ENCODE assay signal across 13 cellular contexts in the genomic region with DNA sequence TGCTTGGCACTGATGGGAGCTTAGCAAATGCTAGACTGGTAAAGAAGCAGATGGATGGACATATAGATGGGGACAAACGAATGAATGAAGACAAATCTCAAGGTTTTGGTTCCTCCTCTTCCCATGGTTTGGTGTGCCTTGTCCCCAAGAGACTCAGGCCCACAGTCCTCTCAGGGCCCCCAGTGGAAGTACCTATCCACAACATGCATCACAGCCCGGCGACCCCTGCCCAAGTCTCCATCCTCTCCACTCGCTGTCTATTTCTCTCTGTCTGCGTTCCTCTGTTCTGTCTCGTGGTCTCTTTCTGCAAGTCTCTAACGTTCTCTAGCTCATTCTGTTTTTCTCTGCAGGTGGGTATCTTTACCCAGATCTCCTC.
A peak's percentile ranks its signal among the peaks of the same experiment; 100 is the strongest.
DNase-seq lines count a peak whose midpoint lies in the region; ATAC-seq lines count a peak whose summit lies in the region.
"Had no signal": no experiment of that assay in that cellular context is flagged by ENCODE, and none has a peak within 500 bp of the region (broad histone marks: within the 10 kb centered on the region; RNA-seq: fewer than 3 reads in every experiment).

No MANE protein-coding gene starts in this region.

- ATAC-seq in right cardiac atrium, result no peak
- no peak for ATAC-seq in aorta (ENCODE audit: low FRiP score)

- DNase-seq in cardiac septum (ENCODE audit: low spot score) (peak; percentile 61), right cardiac atrium (no peak), mesenteric fat pad (ENCODE audit: low spot score) (peak; percentile 39), posterior vena cava (ENCODE audit: low spot score) (peak; percentile 72), aorta (peak; percentile 5 to 53), NCI-H345 (lab: John Stamatoyannopoulos, UW) (no peak), NCI-H128 (lab: John Stamatoyannopoulos, UW; ENCODE audit: unreplicated experiment) (no peak), NCI-H2029 (lab: John Stamatoyannopoulos, UW) (no peak)
- DNase-seq: 8988T, AML-193, DMS 273 treated with DMSO at 0.1 percent for 48 hours had no signal

- H3K4me3 ChIP-seq in right cardiac atrium (ENCODE audit: low read length) (no peak overlapping the region), aorta (ENCODE audit: low read length in 2 of 2) (no peak overlapping the region)
- H3K4me3 ChIP-seq: BLaER1, HAP-1 had no signal

- H3K27ac ChIP-seq in right cardiac atrium (ENCODE audit: low read length), result no peak overlapping the region
- no peak overlapping the region for H3K27ac ChIP-seq in aorta (ENCODE audit: low read depth in 1 of 2, low read length in 2 of 2)
- H3K27ac ChIP-seq: BLaER1 had no signal

- 71% methylated on average over 7 of the region's 7 CpGs for WGBS in right cardiac atrium
- 77 to 82% methylated on average over 7 of the region's 7 CpGs for WGBS in aorta, 2 donors

- no peaks in the 10 kb centered on the region for H3K9me3 ChIP-seq in right cardiac atrium (ENCODE audit: control insufficient read depth, low read length)
- no peaks in the 10 kb centered on the region for H3K9me3 ChIP-seq in aorta (ENCODE audit: control insufficient read depth, low read length)
- H3K9me3 ChIP-seq: BLaER1, HAP-1 had no signal

- H3K36me3 ChIP-seq in aorta (ENCODE audit: control insufficient read depth in 1 of 2, insufficient read depth in 2 of 2, low read length in 1 of 2), result no peaks in the 10 kb centered on the region
- H3K36me3 ChIP-seq: BLaER1, HAP-1 had no signal

- peaks cover 2% of the 10 kb centered on the region for H3K4me1 ChIP-seq in right cardiac atrium (ENCODE audit: control insufficient read depth, insufficient read depth, low read length)
- H3K4me1 ChIP-seq in aorta (ENCODE audit: control insufficient read depth in 1 of 2, insufficient read depth in 2 of 2, low read length in 2 of 2), result no peaks in the 10 kb centered on the region
- H3K4me1 ChIP-seq: HAP-1 had no signal

- intact Hi-C loops in cardiac septum (cut with DNase I) (no loop called here), right cardiac atrium (cut with DNase I) (no loop called here), posterior vena cava (cut with DNase I) (no loop called here), aorta (cut with DNase I) (no loop called here)

- H3K27me3 ChIP-seq in right cardiac atrium (ENCODE audit: control insufficient read depth, insufficient read depth) (no peaks in the 10 kb centered on the region), aorta (ENCODE audit: control insufficient read depth in 1 of 2, insufficient read depth in 2 of 2, low read length in 1 of 2) (no peaks in the 10 kb centered on the region)
- H3K27me3 ChIP-seq: BLaER1 had no signal

Comparison
In these comparisons a context has a peak if more than half of its experiments do, and no peak if none do; other contexts are left out.
1. DNase-seq: peak in cardiac septum (single experiment), mesenteric fat pad (single experiment), posterior vena cava (single experiment) and aorta (2 of 2); none in right cardiac atrium (0 of 3), NCI-H345 (single experiment), NCI-H128 (single experiment) and NCI-H2029 (single experiment).